ENCODE assay signal across 22 cellular contexts in genomic region chr16:5582529-5582928, GRCh38.
"Had no signal": no experiment of that assay in that cellular context is flagged by ENCODE, and none has a peak within 500 bp of the region (broad histone marks: within the 10 kb centered on the region; RNA-seq: fewer than 3 reads in every experiment).

No MANE protein-coding gene starts in this region.

- H3K9me2 ChIP-seq: SK-N-SH had no signal

- DNase-seq: KBM-7; MV-4-11; NCI-H1048; NCI-H1105 treated with DMSO at 0.1 percent for 48 hours; NCI-H1417 treated with DMSO at 0.1 percent for 48 hours; NCI-H146; NCI-H1694 treated with DMSO at 0.1 percent for 48 hours; NCI-H1930; NCI-H2081; NCI-H2107; NCI-H2227 treated with DMSO at 0.1 percent for 48 hours; NCI-H524; NCI-H526 treated with DMSO at 0.1 percent for 48 hours; NCI-H748 treated with DMSO at 0.1 percent for 48 hours; NK-92 treated with Interleukin-12 subunit alpha and Interleukin-12 subunit beta, amount 100 ng/mL, for 24 hours; PC-3; SHP77; SK-N-SH; SW 1271; T-helper 1 cell had no signal

- H3K27ac ChIP-seq: RWPE1 had no signal

- ATAC-seq: Panc1, PC-3 had no signal

- H3K9ac ChIP-seq: SK-N-SH had no signal

- H3K9me3 ChIP-seq: SK-N-SH had no signal

- H3K4me2 ChIP-seq: SK-N-SH had no signal
